1 cellular context compared by ENCODE assay signal in the genomic region with DNA sequence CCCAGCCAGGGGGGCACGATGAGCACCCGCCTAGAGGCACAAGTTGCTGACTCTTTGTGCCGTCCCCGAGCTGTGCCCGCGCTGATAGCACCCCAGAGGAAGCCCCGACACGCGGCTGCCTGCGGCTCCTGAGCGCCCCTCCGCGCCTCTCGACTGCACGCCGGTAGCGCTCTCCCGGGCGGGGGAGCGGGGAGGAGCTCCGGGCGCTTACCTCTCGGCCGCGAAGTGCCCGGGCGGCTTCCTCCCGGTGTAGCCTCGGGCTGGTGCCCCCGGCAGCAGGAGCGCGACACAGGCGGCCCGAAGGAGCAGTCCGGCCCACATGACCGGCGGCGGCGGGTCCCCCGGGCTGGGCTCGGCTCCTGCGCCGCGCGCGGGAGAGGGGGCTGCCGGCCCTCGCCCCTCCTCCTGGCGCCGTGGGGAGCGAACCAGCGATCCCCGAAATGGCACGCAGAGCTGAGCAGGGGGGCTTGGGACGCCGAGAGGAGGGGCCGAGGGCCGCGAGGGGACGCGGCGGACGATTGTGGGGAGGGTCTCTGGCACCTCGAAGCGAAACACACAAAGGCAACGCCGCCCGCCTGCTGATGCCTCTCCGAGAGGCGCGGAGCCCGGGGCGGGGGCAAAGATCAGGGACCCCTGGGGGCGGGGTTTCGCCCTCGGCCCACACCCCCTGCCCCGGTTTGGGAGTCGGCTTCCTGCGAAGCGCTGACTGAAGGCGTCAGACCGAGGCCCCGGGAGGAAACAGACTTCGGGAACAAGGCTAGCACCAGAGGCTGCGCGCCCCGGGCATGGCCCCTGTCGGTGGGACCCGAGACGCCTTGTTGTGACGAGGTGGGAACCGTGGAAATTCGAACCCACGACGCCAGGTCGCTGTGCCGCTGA.
TF ChIP-seq lines count a peak whose summit lies in the region.

Gene VWCE (minus strand): TSS at position 600 of the 879 bp plus-strand sequence. CDS start 279 bp downstream, at position 321.

TF ChIP-seq in WTC11, 78 proteins besides CTCF, POLR2A, EP300 and RAD21 (continued from another document):
- TF ChIP-seq E2F5 (CRISPR knock-in tag; IDR thresholded peaks at IDR 0.05) (no peak), SMAD4 (CRISPR knock-in tag; IDR thresholded peaks at IDR 0.05) (no peak), TCF7 (CRISPR knock-in tag; IDR thresholded peaks at IDR 0.05; ENCODE audit: low read depth) (no peak), SOX15 (CRISPR knock-in tag; IDR thresholded peaks at IDR 0.05) (no peak), GABPB1 (CRISPR knock-in tag; IDR thresholded peaks at IDR 0.05) (peak; percentile 7; the same call in 1 of the 2 replicates)
- TF ChIP-seq, protein P1, sequence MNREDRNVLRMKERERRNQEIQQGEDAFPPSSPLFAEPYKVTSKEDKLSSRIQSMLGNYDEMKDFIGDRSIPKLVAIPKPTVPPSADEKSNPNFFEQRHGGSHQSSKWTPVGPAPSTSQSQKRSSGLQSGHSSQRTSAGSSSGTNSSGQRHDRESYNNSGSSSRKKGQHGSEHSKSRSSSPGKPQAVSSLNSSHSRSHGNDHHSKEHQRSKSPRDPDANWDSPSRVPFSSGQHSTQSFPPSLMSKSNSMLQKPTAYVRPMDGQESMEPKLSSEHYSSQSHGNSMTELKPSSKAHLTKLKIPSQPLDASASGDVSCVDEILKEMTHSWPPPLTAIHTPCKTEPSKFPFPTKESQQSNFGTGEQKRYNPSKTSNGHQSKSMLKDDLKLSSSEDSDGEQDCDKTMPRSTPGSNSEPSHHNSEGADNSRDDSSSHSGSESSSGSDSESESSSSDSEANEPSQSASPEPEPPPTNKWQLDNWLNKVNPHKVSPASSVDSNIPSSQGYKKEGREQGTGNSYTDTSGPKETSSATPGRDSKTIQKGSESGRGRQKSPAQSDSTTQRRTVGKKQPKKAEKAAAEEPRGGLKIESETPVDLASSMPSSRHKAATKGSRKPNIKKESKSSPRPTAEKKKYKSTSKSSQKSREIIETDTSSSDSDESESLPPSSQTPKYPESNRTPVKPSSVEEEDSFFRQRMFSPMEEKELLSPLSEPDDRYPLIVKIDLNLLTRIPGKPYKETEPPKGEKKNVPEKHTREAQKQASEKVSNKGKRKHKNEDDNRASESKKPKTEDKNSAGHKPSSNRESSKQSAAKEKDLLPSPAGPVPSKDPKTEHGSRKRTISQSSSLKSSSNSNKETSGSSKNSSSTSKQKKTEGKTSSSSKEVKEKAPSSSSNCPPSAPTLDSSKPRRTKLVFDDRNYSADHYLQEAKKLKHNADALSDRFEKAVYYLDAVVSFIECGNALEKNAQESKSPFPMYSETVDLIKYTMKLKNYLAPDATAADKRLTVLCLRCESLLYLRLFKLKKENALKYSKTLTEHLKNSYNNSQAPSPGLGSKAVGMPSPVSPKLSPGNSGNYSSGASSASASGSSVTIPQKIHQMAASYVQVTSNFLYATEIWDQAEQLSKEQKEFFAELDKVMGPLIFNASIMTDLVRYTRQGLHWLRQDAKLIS (CRISPR knock-in tag; IDR thresholded peaks at IDR 0.05; ENCODE audit: borderline replicate concordance) = no peak
